In genomic region chrX:16123222-16123786, GRCh38 we compare ENCODE assay signal across 8 cellular contexts.
DNase-seq lines count a peak whose midpoint lies in the region; ATAC-seq and TF ChIP-seq lines count a peak whose summit lies in the region.

GRPR (plus strand) TSS chrX:16123565; CDS start chrX:16123954, 389 bp downstream.

- DNase-seq in AG08395 (ENCODE audit: low spot score) = peak; percentile 90
- peak; percentile 69 for DNase-seq in NCI-H226
- DNase-seq in activated CD4-positive, CD25-positive, alpha-beta regulatory T cell (lab: John Stamatoyannopoulos, UW) = peak; percentile 1 to 14 (median 2)
- DNase-seq in choroid plexus epithelial cell (ENCODE audit: low read depth) = peak; percentile 91
- peak; percentile 88 for DNase-seq in kidney tubule cell (ENCODE audit: low spot score)
- peak; percentile 57 for DNase-seq in stimulated activated CD4-positive, alpha-beta T cell treated with anti-CD3 and anti-CD28 coated beads, Interleukin-4, amount 100 ng/mL, for 24 hours

- TF ChIP-seq CTCF in choroid plexus epithelial cell (conservative IDR thresholded peaks at IDR 0.05; ENCODE audit: low read depth, low read length) = peak; percentile 81

- peak; percentile 48 for ATAC-seq in GM18873 (IDR thresholded peaks at IDR 0.05; ENCODE audit: low FRiP score, unreplicated experiment)
- peak; percentile 49 for ATAC-seq in HG03196 (IDR thresholded peaks at IDR 0.05; ENCODE audit: unreplicated experiment)

- no peak within 1 kb of the TSS for H3K4me3 ChIP-seq in choroid plexus epithelial cell (ENCODE audit: low read depth, low read length)

Comparison
In these comparisons a context has a peak if more than half of its experiments do, and no peak if none do; other contexts are left out.
1. DNase-seq: peak in every context shown above with its lines; median percentile 91 in choroid plexus epithelial cell; 90 in AG08395; 88 in kidney tubule cell; 69 in NCI-H226; 57 in stimulated activated CD4-positive, alpha-beta T cell treated with anti-CD3 and anti-CD28 coated beads, Interleukin-4, amount 100 ng/mL, for 24 hours; 2 in activated CD4-positive, CD25-positive, alpha-beta regulatory T cell.